ENCODE assay signal across 8 cellular contexts in genomic region chr12:120367252-120367923, GRCh38. TPM values are rescaled to one million over a fixed set of nuclear protein-coding genes. Genes with fewer than 3 reads are reported as not detected.
DNase-seq lines count a peak whose midpoint lies in the region; ATAC-seq and TF ChIP-seq lines count a peak whose summit lies in the region.

No MANE protein-coding gene starts in this region.

- 82% methylated on average over 5 of the region's 10 CpGs for WGBS in mammary epithelial cell (ENCODE audit: low coverage, missing lambda C conversion rate)

- H2AFZ ChIP-seq in mammary epithelial cell (ENCODE audit: low read depth, low read length): no peak overlapping the region

- no peaks in the 10 kb centered on the region for H3K9me2 ChIP-seq in DOHH2 (replicated peaks; ENCODE audit: control insufficient read depth, low read length)

- intact Hi-C loops in mammary epithelial cell (cut with micrococcal nuclease): no loop called here
- intact Hi-C loops in ascending aorta (cut with DNase I): no loop called here

- DNase-seq in LHCN-M2 (ENCODE audit: low read depth) (peak; percentile 6), mammary epithelial cell (no peak), ascending aorta (ENCODE audit: low spot score in 2 of 2) (no peak), SIG-M5 (lab: John Stamatoyannopoulos, UW) (no peak), H4 (ENCODE audit: low spot score) (no peak)

- H3K79me2 ChIP-seq in DOHH2 (ENCODE audit: control insufficient read depth, low read length) (no peaks in the 10 kb centered on the region), mammary epithelial cell (ENCODE audit: insufficient read depth, low read length) (no peaks in the 10 kb centered on the region)

- peaks cover 44% of the 10 kb centered on the region for H3K27me3 ChIP-seq in DOHH2 (ENCODE audit: control insufficient read depth, low read length)
- H3K27me3 ChIP-seq in mammary epithelial cell (ENCODE audit: insufficient read depth, low read length): peaks cover 33% of the 10 kb centered on the region
- H3K27me3 ChIP-seq in muscle layer of duodenum (ENCODE audit: low read depth, low read length): peaks cover 24% of the 10 kb centered on the region
- peaks cover 16% of the 10 kb centered on the region for H3K27me3 ChIP-seq in ascending aorta

- H3K36me3 ChIP-seq in DOHH2 (ENCODE audit: control insufficient read depth, low read length) (no peaks in the 10 kb centered on the region), mammary epithelial cell (ENCODE audit: insufficient read depth, low read length) (no peaks in the 10 kb centered on the region), muscle layer of duodenum (ENCODE audit: control insufficient read depth in 1 of 2, insufficient read depth in 2 of 2, low read length in 2 of 2) (peaks cover 0 to 3% of the 10 kb centered on the region in 2 donors), ascending aorta (no peaks in the 10 kb centered on the region)

- BruUV-seq in mammary epithelial cell (replicated peaks; lab: Mats Ljungman, UMichigan): no TSS peak

- H3K4me2 ChIP-seq in DOHH2 (ENCODE audit: low read length) (no peak overlapping the region), mammary epithelial cell (ENCODE audit: insufficient read depth, low read depth, low read length) (no peak overlapping the region)

- H3K4me1 ChIP-seq in DOHH2 (ENCODE audit: control insufficient read depth, low read length): no peaks in the 10 kb centered on the region
- no peaks in the 10 kb centered on the region for H3K4me1 ChIP-seq in mammary epithelial cell (ENCODE audit: insufficient read depth, low read length)
- H3K4me1 ChIP-seq in muscle layer of duodenum (ENCODE audit: control insufficient read depth in 1 of 2, insufficient read depth in 2 of 2, low read length in 2 of 2): peaks cover under 1 to 34% of the 10 kb centered on the region in 2 donors
- H3K4me1 ChIP-seq in ascending aorta: peaks cover 8 to 14% of the 10 kb centered on the region in 2 donors

- in situ Hi-C loops in mammary epithelial cell (cut with MboI; ENCODE audit: low sequenced_read_pairs in 2 of 2): no loop called here

- CTCF ChIA-PET in mammary epithelial cell (lab: Charles Lee; ENCODE audit: low non-redundant PET): interaction anchor here (0.5 to 0.6 kb wide), 8 partner anchors 8 to 1292 kb away, joined by 3 to 10 read pairs (median 3); no protein-coding TSS in a partner anchor

- no peaks in the 10 kb centered on the region for H4K20me1 ChIP-seq in DOHH2 (ENCODE audit: control insufficient read depth, insufficient read depth, low read depth, low read length)
- H4K20me1 ChIP-seq in mammary epithelial cell (ENCODE audit: insufficient read depth, low read length): no peaks in the 10 kb centered on the region

- dilution Hi-C loops in mammary epithelial cell (cut with HindIII; ENCODE audit: low sequenced_read_pairs): no loop called here

- TF ChIP-seq CTCF in DOHH2 (IDR thresholded peaks at IDR 0.05; ENCODE audit: low read depth, low read length, poor library complexity, severe bottlenecking): peak; percentile 64
- TF ChIP-seq CTCF in mammary epithelial cell (conservative IDR thresholded peaks at IDR 0.05 in 1 of 2, IDR thresholded peaks at IDR 0.05 in 1 of 2; ENCODE audit: extremely low read depth in 1 of 2, insufficient read depth in 1 of 2, low read depth in 1 of 2, low read length in 2 of 2): peak; percentile 11 to 28
- peak in 1 of 3 experiments; percentile 24 for TF ChIP-seq CTCF in ascending aorta (IDR thresholded peaks at IDR 0.05)

- H3F3A ChIP-seq in DOHH2 (ENCODE audit: control insufficient read depth, insufficient read depth): no peaks in the 10 kb centered on the region

- H3K9me3 ChIP-seq in DOHH2 (ENCODE audit: control insufficient read depth, insufficient read depth, low read length) (no peaks in the 10 kb centered on the region), mammary epithelial cell (replicated peaks; ENCODE audit: insufficient read depth, low read length) (no peaks in the 10 kb centered on the region), muscle layer of duodenum (ENCODE audit: control insufficient read depth in 1 of 2, low read length in 2 of 2) (no peaks in the 10 kb centered on the region), ascending aorta (no peaks in the 10 kb centered on the region)

- no peak overlapping the region for H3K9ac ChIP-seq in mammary epithelial cell (ENCODE audit: insufficient read depth, low read length)

- no peak for ATAC-seq in HG03159 (IDR thresholded peaks at IDR 0.05; ENCODE audit: unreplicated experiment)

- no peak overlapping the region for H3K27ac ChIP-seq in DOHH2 (ENCODE audit: low read depth, low read length)
- no peak overlapping the region for H3K27ac ChIP-seq in mammary epithelial cell (ENCODE audit: insufficient read depth, low read depth, low read length)
- peak overlapping the region; percentile 23 for H3K27ac ChIP-seq in muscle layer of duodenum (ENCODE audit: low read length)
- H3K27ac ChIP-seq in ascending aorta: no peak overlapping the region

- H3K4me3 ChIP-seq in DOHH2 (ENCODE audit: low read length): no peak overlapping the region
- H3K4me3 ChIP-seq in mammary epithelial cell (replicated peaks in 1 of 3; ENCODE audit: insufficient read depth in 1 of 3, low read depth in 2 of 3, low read length in 3 of 3): no peak overlapping the region
- H3K4me3 ChIP-seq in muscle layer of duodenum (ENCODE audit: low read depth in 1 of 2, low read length in 2 of 2): peak overlapping the region; percentile 44 to 61
- H3K4me3 ChIP-seq in ascending aorta: peak overlapping the region in 1 of 2 donors; percentile 68

RNA-seq across cellular contexts. Expression of gene MSI1, which starts 1.6 kb away (rescaled TPM):
- total RNA-seq in LHCN-M2 (2014; rRNA removed) (not detected in 2 replicates), mammary epithelial cell (under 1 TPM; 0.24 to 0.67 TPM), ascending aorta (0.11 TPM)
- polyA plus RNA-seq in LHCN-M2 (2012): not detected
- not detected for polyA plus RNA-seq in mammary epithelial cell
- polyA minus RNA-seq in mammary epithelial cell: not detected
- 0.35 and 0.72 TPM in 2 replicates for total RNA-seq in H4 (2014; rRNA removed; shearing (Covaris generic))

RNA-seq across cellular contexts. Expression of gene PLA2G1B, which starts 39.8 kb away (rescaled TPM):
- not detected in 2 replicates for total RNA-seq in LHCN-M2 (2014; rRNA removed)
- polyA plus RNA-seq in LHCN-M2 (2012): 0.16 TPM
- not detected for total RNA-seq in mammary epithelial cell
- polyA plus RNA-seq in mammary epithelial cell: not detected
- not detected for polyA minus RNA-seq in mammary epithelial cell
- total RNA-seq in ascending aorta: not detected
- total RNA-seq in H4 (2014; rRNA removed; shearing (Covaris generic)): not detected in 2 replicates

Comparison
In these comparisons a context has a peak if more than half of its experiments do, and no peak if none do; other contexts are left out.
1. H3K4me3 ChIP-seq: peak in muscle layer of duodenum (2 of 2); none in DOHH2 (single experiment) and mammary epithelial cell (0 of 3).